ENCODE assay signal across 23 cellular contexts in genomic region chr1:28631713-28632112, GRCh38. TPM values are rescaled to one million over a fixed set of nuclear protein-coding genes. Genes with fewer than 3 reads are reported as not detected.
"Had no signal": no experiment of that assay in that cellular context is flagged by ENCODE, and none has a peak within 500 bp of the region (broad histone marks: within the 10 kb centered on the region; RNA-seq: fewer than 3 reads in every experiment).

No MANE protein-coding gene starts in this region.

- FAIRE-seq: keratinocyte had no signal

- H3K4me3 Mint-ChIP-seq: activated B cell treated with CpG ODN at 0.5 μM for 24 hours; activated CD8-positive, alpha-beta T cell treated with anti-CD3 and anti-CD28 coated beads for 36 hours; activated naive CD8-positive, alpha-beta T cell; naive thymus-derived CD8-positive, alpha-beta T cell; type B pancreatic cell had no signal

- H3K4me2 ChIP-seq: hepatocyte had no signal

- H2AFZ ChIP-seq: hepatocyte had no signal

- DNase-seq: activated B cell treated with CpG ODN at 0.5 μM for 24 hours; activated CD4-positive, alpha-beta T cell treated with anti-CD3 and anti-CD28 coated beads for 48 hours; activated CD8-positive, alpha-beta T cell treated with anti-CD3 and anti-CD28 coated beads for 36 hours; activated gamma-delta T cell treated with Interleukin-2 at 50 U/mL for 16 hours; amniotic stem cell; caudate nucleus; foreskin keratinocyte; lower lobe of right lung; naive thymus-derived CD8-positive, alpha-beta T cell; ovary; psoas muscle; right cardiac atrium; stomach; T-helper 9 cell had no signal

- H3K9me3 Mint-ChIP-seq: activated B cell treated with CpG ODN at 0.5 μM for 24 hours; activated CD8-positive, alpha-beta T cell treated with anti-CD3 and anti-CD28 coated beads for 36 hours; naive thymus-derived CD8-positive, alpha-beta T cell; type B pancreatic cell had no signal

- H3K4me1 ChIP-seq: foreskin keratinocyte, lower lobe of right lung, psoas muscle, stomach had no signal

- H3K27ac Mint-ChIP-seq: activated B cell treated with CpG ODN at 0.5 μM for 24 hours; activated naive CD8-positive, alpha-beta T cell; type B pancreatic cell had no signal

- ATAC-seq: activated CD8-positive, alpha-beta T cell treated with anti-CD3 and anti-CD28 coated beads for 36 hours; foreskin keratinocyte; lower lobe of right lung; naive thymus-derived CD8-positive, alpha-beta T cell; psoas muscle; right cardiac atrium had no signal

- H3K9me3 ChIP-seq: lower lobe of right lung, ovary, psoas muscle, stomach had no signal

- H3K27me3 ChIP-seq: foreskin keratinocyte, hepatocyte, ovary, stomach had no signal

- H3K4me3 ChIP-seq: hepatocyte, lower lobe of right lung, ovary, psoas muscle, skin epidermis, stomach had no signal

- H3K27ac ChIP-seq: foreskin keratinocyte, hepatocyte, lower lobe of right lung, ovary, psoas muscle, skin epidermis, stomach had no signal

- H3K36me3 ChIP-seq: lower lobe of right lung, ovary had no signal

RNA-seq across cellular contexts. Expression of gene RNU11, which starts 16.7 kb away (rescaled TPM):
- total RNA-seq: activated B cell treated with CpG ODN at 0.5 μM for 24 hours; activated CD8-positive, alpha-beta T cell treated with anti-CD3 and anti-CD28 coated beads for 36 hours; epithelial cell of proximal tubule; fibroblast of lung; foreskin keratinocyte; hepatocyte; lower lobe of right lung; mesenteric fat pad; naive thymus-derived CD8-positive, alpha-beta T cell; ovary; psoas muscle; right cardiac atrium; stomach; temporal lobe had no signal
- polyA plus RNA-seq: fibroblast of lung; foreskin keratinocyte; hepatocyte; keratinocyte; naive thymus-derived CD8-positive, alpha-beta T cell; ovary; psoas muscle; right cardiac atrium; stomach had no signal

RNA-seq across cellular contexts. Expression of gene RAB42, which starts 39.6 kb away (rescaled TPM):
- total RNA-seq: activated CD8-positive, alpha-beta T cell treated with anti-CD3 and anti-CD28 coated beads for 36 hours; naive thymus-derived CD8-positive, alpha-beta T cell had no signal
- polyA plus RNA-seq: naive thymus-derived CD8-positive, alpha-beta T cell had no signal
